In genomic region chr16:68022728-68023537, GRCh38 we compare ENCODE assay signal across 1 cellular context.
TF ChIP-seq lines count a peak whose summit lies in the region.

DDX28 (minus strand) TSS chr16:68023232; CDS start chr16:68023202, 30 bp downstream.
DUS2 (plus strand) TSS chr16:68023284; CDS start chr16:68038024, 14,740 bp downstream.

TF ChIP-seq in HepG2, 621 proteins besides CTCF, POLR2A, EP300 and RAD21 (continued from another document and continues in another):
- TF ChIP-seq LRRFIP1 (CRISPR knock-in tag; conservative IDR thresholded peaks at IDR 0.05) (0 out of 2 replicates have a peak, but pooled peaks have one; percentile 44), NFYC (CRISPR knock-in tag; IDR thresholded peaks at IDR 0.05) (peak; percentile 58; the same call in 1 of the 2 replicates), SALL2 (CRISPR knock-in tag; IDR thresholded peaks at IDR 0.05) (peak; percentile 91), ZNF138 (CRISPR knock-in tag; IDR thresholded peaks at IDR 0.05; ENCODE audit: low read depth) (no peak; the same call in 1 of the 2 replicates), GTF2F1 (IDR thresholded peaks at IDR 0.05; ENCODE audit: low read length) (no peak), JARID2 (CRISPR knock-in tag; IDR thresholded peaks at IDR 0.05; ENCODE audit: insufficient replicate concordance) (peak; percentile 61), MEF2D (CRISPR knock-in tag; IDR thresholded peaks at IDR 0.05) (peak; percentile 80), CEBPZ (IDR thresholded peaks at IDR 0.05; ENCODE audit: low read length) (no peak), ARID3A (IDR thresholded peaks at IDR 0.05; ENCODE audit: low read depth, low read length) (peak; percentile 34; the same call in 1 of the 2 replicates), RAD51 (IDR thresholded peaks at IDR 0.05; ENCODE audit: borderline replicate concordance) (no peak), TRAFD1 (CRISPR knock-in tag; IDR thresholded peaks at IDR 0.05; ENCODE audit: borderline replicate concordance) (peak; percentile 89; the same call in 1 of the 2 replicates), ZNF124 (CRISPR knock-in tag; IDR thresholded peaks at IDR 0.05) (peak; percentile 94), HNRNPK (IDR thresholded peaks at IDR 0.05; ENCODE audit: low read depth, low read length, poor library complexity, severe bottlenecking) (no peak), ZSCAN5A (CRISPR knock-in tag; IDR thresholded peaks at IDR 0.05; ENCODE audit: borderline replicate concordance) (peak; percentile 98), ZNF615 (CRISPR knock-in tag; IDR thresholded peaks at IDR 0.05; ENCODE audit: borderline replicate concordance) (peak; percentile 85; the same call in 1 of the 2 replicates), ZNF891 (CRISPR knock-in tag; IDR thresholded peaks at IDR 0.05) (peak; percentile 97), ZNF143 (CRISPR knock-in tag; IDR thresholded peaks at IDR 0.05) (peak; percentile 80), BATF2 (CRISPR knock-in tag; IDR thresholded peaks at IDR 0.05) (no peak), ZNF101 (CRISPR knock-in tag; IDR thresholded peaks at IDR 0.05; ENCODE audit: borderline replicate concordance, low read depth) (0 out of 2 replicates have a peak, but pooled peaks have one; percentile 22), ZNF33B (CRISPR knock-in tag; IDR thresholded peaks at IDR 0.05) (no peak; the same call in 1 of the 2 replicates), SRY (CRISPR knock-in tag; IDR thresholded peaks at IDR 0.05) (no peak; the same call in 1 of the 2 replicates), ZC3H13 (CRISPR knock-in tag; IDR thresholded peaks at IDR 0.05) (peak; percentile 65; the same call in 1 of the 2 replicates), ZNF484 (CRISPR knock-in tag; IDR thresholded peaks at IDR 0.05; ENCODE audit: borderline replicate concordance, low read depth) (no peak), NAIF1 (CRISPR knock-in tag; IDR thresholded peaks at IDR 0.05; ENCODE audit: borderline replicate concordance) (peak; percentile 25; the same call in 1 of the 2 replicates), ZNF773 (CRISPR knock-in tag; IDR thresholded peaks at IDR 0.05; ENCODE audit: borderline replicate concordance) (peak; percentile 76; the same call in 1 of the 2 replicates), WIZ (CRISPR knock-in tag; IDR thresholded peaks at IDR 0.05) (peak; percentile 97), TAF15 (IDR thresholded peaks at IDR 0.05; ENCODE audit: low read depth, low read length, poor library complexity, severe bottlenecking) (peak; percentile 62), TRIM24 (CRISPR knock-in tag; IDR thresholded peaks at IDR 0.05) (no peak), TBP (CRISPR knock-in tag; IDR thresholded peaks at IDR 0.05) (peak; percentile 22; the same call in 1 of the 2 replicates), TBX3 (IDR thresholded peaks at IDR 0.05; ENCODE audit: borderline replicate concordance) (peak; percentile 38; the same call in 1 of the 2 replicates), SIN3A (IDR thresholded peaks at IDR 0.05; ENCODE audit: borderline replicate concordance, low read depth, low read length) (peak; percentile 92; the same call in 1 of the 2 replicates), ZNF382 (CRISPR knock-in tag; IDR thresholded peaks at IDR 0.05; ENCODE audit: borderline replicate concordance) (no peak), CENPX (CRISPR knock-in tag; IDR thresholded peaks at IDR 0.05) (no peak), YEATS4 (CRISPR knock-in tag; IDR thresholded peaks at IDR 0.05; ENCODE audit: borderline replicate concordance) (peak; percentile 96), ZNF326 (CRISPR knock-in tag; IDR thresholded peaks at IDR 0.05; ENCODE audit: borderline replicate concordance) (no peak), SAP130 (CRISPR knock-in tag; IDR thresholded peaks at IDR 0.05; ENCODE audit: low read depth) (peak; percentile 99), ZNF781 (CRISPR knock-in tag; IDR thresholded peaks at IDR 0.05; ENCODE audit: borderline replicate concordance, not compliant biosample characterization) (peak; percentile 97), BCLAF1 (IDR thresholded peaks at IDR 0.05) (no peak), NONO (IDR thresholded peaks at IDR 0.05) (no peak), NONO (CRISPR knock-in tag; conservative IDR thresholded peaks at IDR 0.05) (peak; percentile 99), POLR2G (IDR thresholded peaks at IDR 0.05; ENCODE audit: low read depth, low read length) (peak; percentile 98), ZNF350 (CRISPR knock-in tag; IDR thresholded peaks at IDR 0.05; ENCODE audit: borderline replicate concordance, low read depth) (peak; percentile 99), SRSF4 (IDR thresholded peaks at IDR 0.05; ENCODE audit: low read depth, low read length, poor library complexity, severe bottlenecking) (no peak), THYN1 (CRISPR knock-in tag; IDR thresholded peaks at IDR 0.05; ENCODE audit: borderline replicate concordance, low read depth) (0 out of 2 replicates have a peak, but pooled peaks have one; percentile 77), THAP9 (CRISPR knock-in tag; IDR thresholded peaks at IDR 0.05; ENCODE audit: borderline replicate concordance) (peak; percentile 97), ETV6 (CRISPR knock-in tag; conservative IDR thresholded peaks at IDR 0.05) (no peak), SOX5 (CRISPR knock-in tag; IDR thresholded peaks at IDR 0.05; ENCODE audit: borderline replicate concordance) (no peak; the same call in 1 of the 2 replicates), ZNF496 (CRISPR knock-in tag; IDR thresholded peaks at IDR 0.05; ENCODE audit: insufficient replicate concordance) (no peak), SIN3B (IDR thresholded peaks at IDR 0.05; ENCODE audit: low read length) (peak; percentile 99)
